25 cellular contexts compared by ENCODE assay signal in the genomic region with DNA sequence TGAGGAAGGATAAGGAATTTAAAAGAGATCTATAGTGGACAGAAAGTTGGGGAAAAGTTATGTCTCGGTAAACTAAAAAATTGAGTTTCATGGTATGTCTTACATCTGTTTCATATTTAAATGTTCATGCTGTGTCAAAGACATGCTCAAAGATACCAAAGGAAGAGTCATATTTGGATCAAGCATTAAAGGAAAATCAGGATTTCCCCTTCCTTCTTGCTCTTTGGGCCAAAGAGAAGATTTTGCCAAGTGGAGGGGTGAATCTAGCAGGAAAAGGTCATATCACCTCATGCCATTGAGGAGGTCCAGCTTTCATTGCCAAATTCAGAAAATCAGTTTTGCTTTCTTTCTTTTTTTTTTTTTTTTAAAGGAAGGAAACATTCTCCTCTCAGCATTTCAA.
A peak's percentile ranks its signal among the peaks of the same experiment; 100 is the strongest.
DNase-seq lines count a peak whose midpoint lies in the region; ATAC-seq and TF ChIP-seq lines count a peak whose summit lies in the region.
"Had no signal": no experiment of that assay in that cellular context is flagged by ENCODE, and none has a peak within 500 bp of the region (broad histone marks: within the 10 kb centered on the region; RNA-seq: fewer than 3 reads in every experiment).

No MANE protein-coding gene starts in this region.

- no peak overlapping the region for H3K9ac ChIP-seq in BLaER1 treated with 17β-estradiol and CSF1 and Interleukin-3, amounts not matched to agents 10 nM and 100 nM
- no peak overlapping the region for H3K9ac ChIP-seq in IMR-90 (ENCODE audit: low read depth, low read length)
- no peak overlapping the region for H3K9ac ChIP-seq in parathyroid adenoma

- no peaks in the 10 kb centered on the region for H3K36me3 ChIP-seq in BLaER1 treated with 17β-estradiol and CSF1 and Interleukin-3, amounts not matched to agents 10 nM and 100 nM
- no peaks in the 10 kb centered on the region for H3K36me3 ChIP-seq in IMR-90 (ENCODE audit: control insufficient read depth, insufficient read depth, low read length)
- no peaks in the 10 kb centered on the region for H3K36me3 ChIP-seq in parathyroid adenoma (ENCODE audit: control insufficient read depth, insufficient read depth, low read length)
- H3K36me3 ChIP-seq: thyroid gland had no signal

- H3K27ac Mint-ChIP-seq in activated naive CD4-positive, alpha-beta T cell treated with anti-CD3 and anti-CD28 coated beads for 36 hours: no peak overlapping the region
- no peak overlapping the region for H3K27ac Mint-ChIP-seq in WTC11
- H3K27ac Mint-ChIP-seq: activated naive CD8-positive, alpha-beta T cell treated with anti-CD3 and anti-CD28 coated beads, Interleukin-2, amount 50 U/mL, for 24 hours; CD14-positive monocyte; mesothelial cell of epicardium; naive thymus-derived CD4-positive, alpha-beta T cell; stimulated activated naive CD8-positive, alpha-beta T cell treated with anti-CD3 and anti-CD28 coated beads, Interleukin-15, Interleukin-2, amounts not matched to agents 100 ng/mL and 50 ng/mL, for 24 hours had no signal

- intact Hi-C loops in IMR-90 (cut with micrococcal nuclease): no loop called here
- intact Hi-C loops in activated naive CD4-positive, alpha-beta T cell treated with anti-CD3 and anti-CD28 coated beads for 36 hours (cut with micrococcal nuclease): no loop called here

- H3K4me1 Mint-ChIP-seq in activated naive CD4-positive, alpha-beta T cell treated with anti-CD3 and anti-CD28 coated beads for 36 hours (ENCODE audit: low read depth): no peaks in the 10 kb centered on the region
- peaks cover 32% of the 10 kb centered on the region for H3K4me1 Mint-ChIP-seq in WTC11
- H3K4me1 Mint-ChIP-seq: activated naive CD8-positive, alpha-beta T cell treated with anti-CD3 and anti-CD28 coated beads, Interleukin-2, amount 50 U/mL, for 24 hours; naive thymus-derived CD4-positive, alpha-beta T cell had no signal

- H3K4ac ChIP-seq in IMR-90 (ENCODE audit: low read depth, low read length): peak overlapping the region; percentile 73

- H3K4me3 ChIP-seq in BLaER1 treated with 17β-estradiol and CSF1 and Interleukin-3, amounts not matched to agents 10 nM and 100 nM: no peak overlapping the region
- H3K4me3 ChIP-seq in IMR-90 (ENCODE audit: insufficient read depth, low read depth, low read length) (no peak overlapping the region), fibroblast of the aortic adventitia (ENCODE audit: low read depth, low read length) (no peak overlapping the region), parathyroid adenoma (ENCODE audit: low read depth, low read length) (no peak overlapping the region)
- H3K4me3 ChIP-seq: dorsolateral prefrontal cortex, GM12878, GM23338, skin epidermis, thyroid gland had no signal

- no peak overlapping the region for H3K56ac ChIP-seq in IMR-90 (ENCODE audit: extremely low read depth, insufficient read depth, low read length)

- no peaks in the 10 kb centered on the region for H3K36me3 Mint-ChIP-seq in activated naive CD4-positive, alpha-beta T cell treated with anti-CD3 and anti-CD28 coated beads for 36 hours (ENCODE audit: low read depth)
- H3K36me3 Mint-ChIP-seq in WTC11: no peaks in the 10 kb centered on the region
- H3K36me3 Mint-ChIP-seq: CD14-positive monocyte; mesothelial cell of epicardium; naive thymus-derived CD4-positive, alpha-beta T cell had no signal

- peak overlapping the region; percentile 77; the same call in 1 of the 2 replicates for H3K18ac ChIP-seq in IMR-90 (ENCODE audit: low read depth, low read length)

- POLR2A ChIA-PET in IMR-90 (lab: Charles Lee; ENCODE audit: unreplicated experiment): interaction anchor here (0.5 kb wide), 1 partner anchor 12 kb away, joined by 4 read pairs; no protein-coding TSS in a partner anchor
- POLR2A ChIA-PET in WTC11 (lab: Charles Lee): no interaction called here

- H3K4me2 ChIP-seq in BLaER1 treated with 17β-estradiol and CSF1 and Interleukin-3, amounts not matched to agents 10 nM and 100 nM: peak overlapping the region in 7 of 11 experiments; percentile 0 to 89 (median 26); a peak in 7 of 22 replicates
- H3K4me2 ChIP-seq in IMR-90 (ENCODE audit: low read depth, low read length): no peak overlapping the region
- no peak overlapping the region for H3K4me2 ChIP-seq in parathyroid adenoma (ENCODE audit: low read length)
- H3K4me2 ChIP-seq: GM23338 had no signal

- H4K8ac ChIP-seq in IMR-90 (ENCODE audit: low read depth in 2 of 2, low read length in 2 of 2): peak overlapping the region in 1 of 2 experiments; percentile 11; a peak in 1 of 4 replicates

- no peak overlapping the region for H2AFZ ChIP-seq in IMR-90 (replicated peaks; ENCODE audit: low read length, poor library complexity)
- H2AFZ ChIP-seq in parathyroid adenoma: no peak overlapping the region
- H2AFZ ChIP-seq: GM23338 had no signal

- peak overlapping the region; percentile 91; the same call in 2 of the 3 replicates for H2BK15ac ChIP-seq in IMR-90 (ENCODE audit: low read depth, low read length)

- H2BK5ac ChIP-seq in IMR-90 (ENCODE audit: low read depth, low read length, poor library complexity, severe bottlenecking): no peak overlapping the region

- DNase-seq in IMR-90 (no peak), fibroblast of the aortic adventitia (ENCODE audit: low read depth) (peak; percentile 49), NCI-H1436 (lab: John Stamatoyannopoulos, UW) (no peak), WTC11 (ENCODE audit: low spot score) (no peak)
- DNase-seq in activated naive CD4-positive, alpha-beta T cell treated with anti-CD3 and anti-CD28 coated beads for 36 hours: no peak
- DNase-seq: activated CD4-positive, alpha-beta T cell treated with anti-CD3 and anti-CD28 coated beads for 4 hours; activated CD8-positive, alpha-beta memory T cell treated with anti-CD3 and anti-CD28 coated beads for 24 hours; activated gamma-delta T cell treated with Interleukin-2 at 50 U/mL for 16 hours; activated naive CD8-positive, alpha-beta T cell treated with anti-CD3 and anti-CD28 coated beads, Interleukin-2, amount 50 U/mL, for 24 hours; Calu3; cerebellar nuclear complex; dorsolateral prefrontal cortex; head of caudate nucleus; naive thymus-derived CD4-positive, alpha-beta T cell; NCI-H1694 treated with DMSO at 0.1 percent for 48 hours; occipital lobe; thyroid gland had no signal

- H3K27ac ChIP-seq in BLaER1 treated with 17β-estradiol and CSF1 and Interleukin-3, amounts not matched to agents 10 nM and 100 nM: peak overlapping the region in 1 of 11 experiments; percentile 30; a peak in 3 of 22 replicates
- H3K27ac ChIP-seq in IMR-90 (ENCODE audit: insufficient read depth, low read length) (no peak overlapping the region), parathyroid adenoma (peak overlapping the region; percentile 13)
- H3K27ac ChIP-seq: thyroid gland had no signal

- H3K23ac ChIP-seq in IMR-90 (ENCODE audit: low read depth, low read length): peak overlapping the region; percentile 54; the same call in 1 of the 2 replicates

- H3K9me3 ChIP-seq in BLaER1 treated with 17β-estradiol and CSF1 and Interleukin-3, amounts not matched to agents 10 nM and 100 nM (replicated peaks in 1 of 11): peaks cover 0 to 4% (median 0%) of the 10 kb centered on the region in 11 experiments; a peak in 1 of 22 replicates
- H3K9me3 ChIP-seq in IMR-90 (ENCODE audit: control insufficient read depth, insufficient read depth, low read length): no peaks in the 10 kb centered on the region
- H3K9me3 ChIP-seq in parathyroid adenoma (ENCODE audit: control insufficient read depth, low read length): no peaks in the 10 kb centered on the region
- H3K9me3 ChIP-seq: thyroid gland had no signal

- ATAC-seq in IMR-90 (ENCODE audit: low read depth) (no peak), WTC11 (no peak)
- ATAC-seq: activated naive CD8-positive, alpha-beta T cell treated with anti-CD3 and anti-CD28 coated beads, Interleukin-2, amount 50 U/mL, for 24 hours; GM12878; GM23338; naive thymus-derived CD4-positive, alpha-beta T cell had no signal

- H3K27me3 ChIP-seq in BLaER1 treated with 17β-estradiol and CSF1 and Interleukin-3, amounts not matched to agents 10 nM and 100 nM: no peaks in the 10 kb centered on the region
- H3K27me3 ChIP-seq in IMR-90 (ENCODE audit: control insufficient read depth, insufficient read depth, low read length): no peaks in the 10 kb centered on the region
- H3K27me3 ChIP-seq in parathyroid adenoma (ENCODE audit: control insufficient read depth, insufficient read depth, low read length): no peaks in the 10 kb centered on the region
- H3K27me3 ChIP-seq: thyroid gland had no signal

- H4K5ac ChIP-seq in IMR-90 (ENCODE audit: low read depth, low read length): peak overlapping the region; percentile 68; the same call in 1 of the 2 replicates

- 0 out of 2 replicates have a peak overlapping the region, but pooled peaks have one; percentile 69 for H4K91ac ChIP-seq in IMR-90 (ENCODE audit: insufficient read depth, low read depth, low read length)

- peaks cover 9% of the 10 kb centered on the region for H3K9me1 ChIP-seq in IMR-90 (ENCODE audit: insufficient read depth, low read length)

- no peak overlapping the region for H3K4me3 Mint-ChIP-seq in activated naive CD4-positive, alpha-beta T cell treated with anti-CD3 and anti-CD28 coated beads for 36 hours
- H3K4me3 Mint-ChIP-seq in WTC11: no peak overlapping the region
- H3K4me3 Mint-ChIP-seq: activated naive CD8-positive, alpha-beta T cell treated with anti-CD3 and anti-CD28 coated beads, Interleukin-2, amount 50 U/mL, for 24 hours; CD14-positive monocyte; GM23338; mesothelial cell of epicardium; naive thymus-derived CD4-positive, alpha-beta T cell; stimulated activated naive CD8-positive, alpha-beta T cell treated with anti-CD3 and anti-CD28 coated beads, Interleukin-15, Interleukin-2, amounts not matched to agents 100 ng/mL and 50 ng/mL, for 24 hours had no signal

- peak overlapping the region; percentile 92 for H2BK120ac ChIP-seq in IMR-90 (ENCODE audit: low read depth, low read length)

- H3K27me3 Mint-ChIP-seq in activated naive CD4-positive, alpha-beta T cell treated with anti-CD3 and anti-CD28 coated beads for 36 hours (ENCODE audit: low read depth): peaks cover 5% of the 10 kb centered on the region
- no peaks in the 10 kb centered on the region for H3K27me3 Mint-ChIP-seq in WTC11 (ENCODE audit: low read depth)

- CTCF ChIA-PET in IMR-90 (lab: Yijun Ruan, JAX): no interaction called here
- CTCF ChIA-PET in activated naive CD4-positive, alpha-beta T cell treated with anti-CD3 and anti-CD28 coated beads for 36 hours (lab: Charles Lee): interaction anchor here (0.7 kb wide), 1 partner anchor 581 kb away, joined by 5 read pairs; no protein-coding TSS in a partner anchor
- CTCF ChIA-PET in WTC11 (lab: Charles Lee): no interaction called here

- TF ChIP-seq POLR2A in IMR-90 (IDR thresholded peaks at IDR 0.05; ENCODE audit: low read depth, low read length): no peak

- dilution Hi-C loops in IMR-90 (cut with HindIII; ENCODE audit: low sequenced_read_pairs, unreplicated experiment): no loop called here

- WGBS in IMR-90 (ENCODE audit: extremely low coverage in 2 of 2, insufficient read length in 1 of 2), 2 experiments: no CpG with 5 or more reads among the region's 1 CpG

- H2BK20ac ChIP-seq in IMR-90 (ENCODE audit: low read depth, low read length): peak overlapping the region; percentile 75

- H4K20me1 ChIP-seq in BLaER1 treated with 17β-estradiol and CSF1 and Interleukin-3, amounts not matched to agents 10 nM and 100 nM: no peaks in the 10 kb centered on the region
- no peaks in the 10 kb centered on the region for H4K20me1 ChIP-seq in IMR-90 (ENCODE audit: insufficient read depth, low read length)

- no TSS peak for BruUV-seq in IMR-90 (replicated peaks; lab: Mats Ljungman, UMichigan)

- peak overlapping the region; percentile 79 for H3K14ac ChIP-seq in IMR-90 (replicated peaks; ENCODE audit: low read depth, low read length)

- no peaks in the 10 kb centered on the region for H3K9me3 Mint-ChIP-seq in activated naive CD4-positive, alpha-beta T cell treated with anti-CD3 and anti-CD28 coated beads for 36 hours
- H3K9me3 Mint-ChIP-seq in WTC11: no peaks in the 10 kb centered on the region
- H3K9me3 Mint-ChIP-seq: activated naive CD8-positive, alpha-beta T cell treated with anti-CD3 and anti-CD28 coated beads, Interleukin-2, amount 50 U/mL, for 24 hours; GM23338; mesothelial cell of epicardium; stimulated activated naive CD8-positive, alpha-beta T cell treated with anti-CD3 and anti-CD28 coated beads, Interleukin-15, Interleukin-2, amounts not matched to agents 100 ng/mL and 50 ng/mL, for 24 hours had no signal

- TF ChIP-seq CTCF in IMR-90 (conservative IDR thresholded peaks at IDR 0.05; ENCODE audit: low read depth, low read length) (no peak), fibroblast of the aortic adventitia (IDR thresholded peaks at IDR 0.05; ENCODE audit: insufficient read depth, low read length) (no peak), parathyroid adenoma (IDR thresholded peaks at IDR 0.05) (no peak), WTC11 (IDR thresholded peaks at IDR 0.05) (no peak)

- peaks cover 28 to 80% (median 45%) of the 10 kb centered on the region in 10 experiments for H3K4me1 ChIP-seq in BLaER1 treated with 17β-estradiol and CSF1 and Interleukin-3, amounts not matched to agents 10 nM and 100 nM
- H3K4me1 ChIP-seq in IMR-90 (ENCODE audit: control insufficient read depth, insufficient read depth, low read length): peaks cover 7% of the 10 kb centered on the region; the same call in 1 of the 2 replicates
- no peaks in the 10 kb centered on the region for H3K4me1 ChIP-seq in parathyroid adenoma

- TF ChIP-seq RAD21 in IMR-90 (IDR thresholded peaks at IDR 0.05; ENCODE audit: low read length): no peak

- 0 out of 4 replicates have a peak, but pooled peaks cover 0 to 4% of the 10 kb centered on the region in 2 experiments for H3K79me1 ChIP-seq in IMR-90 (ENCODE audit: low read depth in 1 of 2, low read length in 2 of 2)

- H3K79me2 ChIP-seq in parathyroid adenoma: no peaks in the 10 kb centered on the region

- no peak overlapping the region for H2AK9ac ChIP-seq in IMR-90 (replicated peaks; ENCODE audit: low read depth, low read length, poor library complexity)

- in situ Hi-C loops in IMR-90 (cut with MboI; ENCODE audit: low sequenced_read_pairs): no loop called here

- peak overlapping the region; percentile 69; the same call in 1 of the 2 replicates for H2AK5ac ChIP-seq in IMR-90 (ENCODE audit: low read depth, low read length)

Comparison
In these comparisons a context has a peak if more than half of its experiments do, and no peak if none do; other contexts are left out.
1. H3K4me2 ChIP-seq: peak in BLaER1 treated with 17β-estradiol and CSF1 and Interleukin-3, amounts not matched to agents 10 nM and 100 nM (7 of 11); none in IMR-90 (single experiment) and parathyroid adenoma (single experiment).